In genomic region chr17:12907477-12907876, GRCh38 we compare ENCODE assay signal across 27 cellular contexts.
"Had no signal": no experiment of that assay in that cellular context is flagged by ENCODE, and none has a peak within 500 bp of the region (broad histone marks: within the 10 kb centered on the region; RNA-seq: fewer than 3 reads in every experiment).

No MANE protein-coding gene starts in this region.

- H3K9me3 ChIP-seq: ovary, right lobe of liver, sigmoid colon, stomach, thyroid gland, vagina had no signal

- H3K27ac ChIP-seq: neural progenitor cell, ovary, parathyroid adenoma, psoas muscle, right lobe of liver, sigmoid colon, stomach, thoracic aorta, thyroid gland, tibial nerve, upper lobe of left lung, vagina had no signal

- H3K4me1 ChIP-seq: neural progenitor cell, parathyroid adenoma, psoas muscle, right lobe of liver, sigmoid colon, stomach, thyroid gland, tibial nerve, vagina had no signal

- H2AFZ ChIP-seq: neural progenitor cell, parathyroid adenoma had no signal

- FAIRE-seq: small intestine, urothelium cell line had no signal

- H3K36me3 ChIP-seq: neural progenitor cell, ovary, right lobe of liver, sigmoid colon, thyroid gland, tibial nerve, upper lobe of left lung, vagina had no signal

- H3K4me2 ChIP-seq: neural progenitor cell had no signal

- H3K4me3 Mint-ChIP-seq: nephron; neural progenitor cell; stimulated activated effector memory CD8-positive, alpha-beta T cell treated with anti-CD3 and anti-CD28 coated beads, Interleukin-12 subunit alpha, Interleukin-12 subunit beta, amount 100 ng/mL, for 72 hours; stimulated activated naive B cell treated with anti-CD40 and anti-IgM and Interleukin-4, amounts not matched to agents 10 μg/mL and 1 μg/mL and 100 μg/mL, for 72 hours; stimulated activated naive CD8-positive, alpha-beta T cell treated with anti-CD3 and anti-CD28 coated beads, Interleukin-15, Interleukin-2, amounts not matched to agents 100 ng/mL and 50 ng/mL, for 24 hours had no signal

- DNase-seq: occipital lobe; ovary; posterior cingulate gyrus; psoas muscle; right cardiac atrium; right lobe of liver; sigmoid colon; small intestine; stimulated activated CD4-positive, alpha-beta T cell treated with anti-CD3 and anti-CD28 coated beads, Interleukin-15, amount 100 ng/mL, for 24 hours; stimulated activated CD4-positive, alpha-beta T cell treated with anti-CD3 and anti-CD28 coated beads, Interleukin-2, amount 100 ng/mL, for 24 hours; stimulated activated CD4-positive, alpha-beta T cell treated with anti-CD3 and anti-CD28 coated beads, Interleukin-2, amount 100 ng/mL, for 48 hours; stimulated activated CD4-positive, alpha-beta T cell treated with anti-CD3 and anti-CD28 coated beads, Interleukin-4, amount 100 ng/mL, for 24 hours; stimulated activated naive B cell treated with anti-CD40 and anti-IgM and Interleukin-4, amounts not matched to agents 10 μg/mL and 1 μg/mL and 100 μg/mL, for 72 hours; stimulated activated naive CD4-positive, alpha-beta T cell treated with Interleukin-2 at 50 U/mL for 16 hours; stomach; thyroid gland; upper lobe of left lung had no signal

- H3K27ac Mint-ChIP-seq: nephron; neural progenitor cell; progenitor cell of endocrine pancreas; stimulated activated effector memory CD8-positive, alpha-beta T cell treated with anti-CD3 and anti-CD28 coated beads, Interleukin-12 subunit alpha, Interleukin-12 subunit beta, amount 100 ng/mL, for 72 hours; stimulated activated naive B cell treated with anti-CD40 and anti-IgM and Interleukin-4, amounts not matched to agents 10 μg/mL and 1 μg/mL and 100 μg/mL, for 72 hours; stimulated activated naive CD8-positive, alpha-beta T cell treated with anti-CD3 and anti-CD28 coated beads, Interleukin-15, Interleukin-2, amounts not matched to agents 100 ng/mL and 50 ng/mL, for 24 hours had no signal

- H3K9ac ChIP-seq: neural progenitor cell, parathyroid adenoma had no signal

- H3K4me3 ChIP-seq: neural progenitor cell, ovary, psoas muscle, right lobe of liver, sigmoid colon, stomach, thoracic aorta, thyroid gland, tibial nerve, upper lobe of left lung, vagina had no signal

- H3K4me1 Mint-ChIP-seq: nephron; neural progenitor cell; stimulated activated effector memory CD8-positive, alpha-beta T cell treated with anti-CD3 and anti-CD28 coated beads, Interleukin-12 subunit alpha, Interleukin-12 subunit beta, amount 100 ng/mL, for 72 hours; stimulated activated naive B cell treated with anti-CD40 and anti-IgM and Interleukin-4, amounts not matched to agents 10 μg/mL and 1 μg/mL and 100 μg/mL, for 72 hours had no signal

- H3K27me3 ChIP-seq: neural progenitor cell, ovary, right lobe of liver, sigmoid colon, stomach, thyroid gland, tibial nerve, upper lobe of left lung, vagina had no signal

- H3K36me3 Mint-ChIP-seq: stimulated activated effector memory CD8-positive, alpha-beta T cell treated with anti-CD3 and anti-CD28 coated beads, Interleukin-12 subunit alpha, Interleukin-12 subunit beta, amount 100 ng/mL, for 72 hours had no signal

- H3K79me2 ChIP-seq: parathyroid adenoma had no signal

- ATAC-seq: psoas muscle; right cardiac atrium; right lobe of liver; stimulated activated effector memory CD8-positive, alpha-beta T cell treated with anti-CD3 and anti-CD28 coated beads, Interleukin-12 subunit alpha, Interleukin-12 subunit beta, amount 100 ng/mL, for 72 hours; stimulated activated naive B cell treated with anti-CD40 and anti-IgM and Interleukin-4, amounts not matched to agents 10 μg/mL and 1 μg/mL and 100 μg/mL, for 72 hours had no signal

- H3K27me3 Mint-ChIP-seq: progenitor cell of endocrine pancreas had no signal
